ENCODE assay signal across 16 cellular contexts in the genomic region with DNA sequence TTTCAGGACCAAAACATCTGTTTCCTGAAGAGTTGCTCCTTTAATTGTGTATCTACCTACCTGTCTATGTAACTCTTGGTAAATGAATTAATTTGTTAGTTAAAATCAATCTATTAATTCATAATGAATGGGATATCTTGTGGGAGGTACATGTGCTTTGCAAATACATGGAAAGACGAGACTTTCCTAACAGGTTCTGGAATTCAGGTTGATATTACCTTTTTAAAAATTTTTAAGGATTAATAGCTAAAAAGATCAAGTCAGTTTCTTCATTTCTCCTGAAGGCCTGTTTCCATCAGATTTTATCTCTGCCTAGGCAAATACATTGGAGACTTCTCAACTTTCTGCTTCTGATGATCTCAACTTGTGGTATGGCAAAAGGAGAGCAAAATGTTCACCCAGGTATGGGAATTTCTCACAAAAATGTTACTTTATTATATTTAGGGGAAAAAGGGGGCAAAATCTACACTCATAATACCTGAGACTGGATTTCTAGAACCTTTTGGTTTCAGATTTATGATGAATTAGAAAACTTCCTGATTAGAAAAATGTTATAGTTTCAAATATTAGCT. TPM values are rescaled to one million over a fixed set of nuclear protein-coding genes. Genes with fewer than 3 reads are reported as not detected.
DNase-seq lines count a peak whose midpoint lies in the region; ATAC-seq, FAIRE-seq and TF ChIP-seq lines count a peak whose summit lies in the region.
"Had no signal": no experiment of that assay in that cellular context is flagged by ENCODE, and none has a peak within 500 bp of the region (broad histone marks: within the 10 kb centered on the region; RNA-seq: fewer than 3 reads in every experiment).

No MANE protein-coding gene starts in this region.

- peaks cover 3% of the 10 kb centered on the region for H3F3A ChIP-seq in smooth muscle cell (ENCODE audit: low read depth)

- H3K9me3 ChIP-seq in SK-N-MC (ENCODE audit: low read depth, low read length) (no peaks in the 10 kb centered on the region), smooth muscle cell (replicated peaks; ENCODE audit: low read depth) (no peaks in the 10 kb centered on the region)

- FAIRE-seq in G401.6 (lab: Jason Lieb, UNC): peak; percentile 13
- FAIRE-seq: GM12892 had no signal

- H3K9ac ChIP-seq in SK-N-MC (ENCODE audit: insufficient read length): no peak overlapping the region
- peak overlapping the region; percentile 86 for H3K9ac ChIP-seq in smooth muscle cell (ENCODE audit: low read depth)

- 85% methylated on average over 1 of the region's 1 CpG for WGBS in smooth muscle cell (ENCODE audit: low lambda C conversion rate)

- H4K20me1 ChIP-seq in smooth muscle cell (ENCODE audit: low read depth): no peaks in the 10 kb centered on the region

- H3K36me3 ChIP-seq in SK-N-MC (ENCODE audit: insufficient read depth, low read length): no peaks in the 10 kb centered on the region; the same call in 1 of the 2 replicates
- H3K36me3 ChIP-seq in smooth muscle cell (ENCODE audit: low read depth): no peaks in the 10 kb centered on the region

- no peak for ATAC-seq in HG02973 (IDR thresholded peaks at IDR 0.05; ENCODE audit: unreplicated experiment)

- peaks cover 55% of the 10 kb centered on the region for H3K79me2 ChIP-seq in smooth muscle cell (ENCODE audit: low read depth)

- no peaks in the 10 kb centered on the region for H3K27me3 ChIP-seq in smooth muscle cell (ENCODE audit: low read depth)

- TF ChIP-seq CTCF in smooth muscle cell (IDR thresholded peaks at IDR 0.05; ENCODE audit: borderline replicate concordance, insufficient read depth, poor library complexity, severe bottlenecking): no peak

- DNase-seq in SK-N-MC (ENCODE audit: low read depth, low spot score): no peak
- peak; percentile 41 for DNase-seq in iris pigment epithelial cell (ENCODE audit: low read depth)
- DNase-seq in smooth muscle cell (lab: John Stamatoyannopoulos, UW; ENCODE audit: unreplicated experiment): no peak
- no peak for DNase-seq in NCI-H510A treated with DMSO at 0.1 percent for 48 hours (lab: John Stamatoyannopoulos, UW)
- DNase-seq in SKM-1 treated with dmso at 0.1 percent for 144 hours (lab: John Stamatoyannopoulos, UW; ENCODE audit: unreplicated experiment): no peak
- DNase-seq in NCI-H2171 treated with DMSO at 0.1 percent for 48 hours (lab: John Stamatoyannopoulos, UW): no peak
- DNase-seq: activated naive CD4-positive, alpha-beta T cell treated with anti-CD3 and anti-CD28 coated beads, Interleukin-2, amount 10 ng/mL, durations not matched to agents 7 days and 5 days; central memory CD4-positive, alpha-beta T cell; DMS79 treated with DMSO at 0.1 percent for 48 hours; hippocampal formation; KG1; NCI-H187 had no signal

- peak overlapping the region; percentile 77 for H3K4me2 ChIP-seq in smooth muscle cell

- peak overlapping the region; percentile 89 for H3K27ac ChIP-seq in SK-N-MC
- H3K27ac ChIP-seq in smooth muscle cell (ENCODE audit: low read depth): peak overlapping the region; percentile 95

- H3K4me3 ChIP-seq in SK-N-MC: no peak overlapping the region
- H3K4me3 ChIP-seq in smooth muscle cell: no peak overlapping the region
- H3K4me3 ChIP-seq: lung had no signal

- no peak overlapping the region for H2AFZ ChIP-seq in smooth muscle cell (ENCODE audit: low read depth)

- H3K4me1 ChIP-seq in smooth muscle cell (ENCODE audit: low read depth): peaks cover 65% of the 10 kb centered on the region

RNA-seq across cellular contexts. Expression of a gene that starts 7.4 kb away (rescaled TPM):
- 194 and 243 TPM in 2 replicates for total RNA-seq in smooth muscle cell
- polyA plus RNA-seq in smooth muscle cell: 159 and 169 TPM in 2 replicates
